Comparison of ENCODE assay signal across 8 cellular contexts in the genomic region with DNA sequence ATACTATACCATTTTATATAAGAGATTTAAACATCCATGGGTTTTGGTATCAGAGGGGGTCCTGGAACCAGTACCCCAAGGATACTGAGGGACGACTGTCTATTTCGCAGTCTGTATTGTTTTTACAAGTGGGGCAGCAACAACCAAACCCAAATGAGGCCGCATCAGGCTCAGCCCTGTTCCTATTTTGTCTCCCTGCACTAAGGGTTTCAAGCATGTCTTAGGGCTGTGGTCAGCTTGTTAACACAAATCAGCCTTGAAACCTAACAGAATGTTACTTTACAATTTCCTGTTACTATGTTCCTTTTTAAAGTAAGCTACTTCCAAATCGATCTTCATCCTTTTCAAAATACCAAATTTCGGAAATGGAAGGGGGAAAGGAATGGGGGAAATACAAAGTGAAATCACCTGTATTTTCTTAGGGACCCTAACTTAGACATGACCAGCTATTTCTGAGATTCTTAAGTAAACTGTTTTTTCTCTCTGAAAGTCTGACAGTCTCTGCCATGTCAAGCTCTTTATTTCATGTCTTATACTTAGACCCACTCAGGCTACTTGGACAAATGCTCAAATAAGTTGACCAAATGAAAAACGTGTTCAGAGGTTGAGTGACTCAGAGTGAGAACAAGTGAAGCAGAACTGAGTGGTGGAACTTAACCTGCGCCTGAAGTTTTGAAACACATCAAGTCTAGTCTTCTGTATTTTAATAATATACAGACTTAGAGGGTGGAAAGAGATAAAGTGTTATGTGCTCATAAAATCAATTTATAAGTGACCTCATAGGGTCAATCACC.
A peak's percentile ranks its signal among the peaks of the same experiment; 100 is the strongest.
DNase-seq lines count a peak whose midpoint lies in the region; ATAC-seq and TF ChIP-seq lines count a peak whose summit lies in the region.

No MANE protein-coding gene starts in this region.

- H3K27ac ChIP-seq in mammary epithelial cell (ENCODE audit: insufficient read depth, low read depth, low read length) = no peak overlapping the region

- no peaks in the 10 kb centered on the region for H3K9me3 ChIP-seq in mammary epithelial cell (replicated peaks; ENCODE audit: insufficient read depth, low read length)

- no peak for TF ChIP-seq CTCF in mammary epithelial cell (conservative IDR thresholded peaks at IDR 0.05 in 1 of 2, IDR thresholded peaks at IDR 0.05 in 1 of 2; ENCODE audit: extremely low read depth in 1 of 2, insufficient read depth in 1 of 2, low read depth in 1 of 2, low read length in 2 of 2)

- no peak overlapping the region for H3K4me3 ChIP-seq in mammary epithelial cell (replicated peaks in 1 of 3; ENCODE audit: insufficient read depth in 1 of 3, low read depth in 2 of 3, low read length in 3 of 3)

- H2AFZ ChIP-seq in mammary epithelial cell (ENCODE audit: low read depth, low read length) = no peak overlapping the region

- H3K4me1 ChIP-seq in mammary epithelial cell (ENCODE audit: insufficient read depth, low read length) = no peaks in the 10 kb centered on the region

- 92% methylated on average over 7 of the region's 7 CpGs for WGBS in mammary epithelial cell (ENCODE audit: low coverage, missing lambda C conversion rate)

- BruUV-seq in mammary epithelial cell (replicated peaks; lab: Mats Ljungman, UMichigan) = no TSS peak

- CTCF ChIA-PET in mammary epithelial cell (lab: Charles Lee; ENCODE audit: low non-redundant PET) = no interaction called here

- H3K9ac ChIP-seq in mammary epithelial cell (ENCODE audit: insufficient read depth, low read length) = no peak overlapping the region

- no peak overlapping the region for H3K4me2 ChIP-seq in mammary epithelial cell (ENCODE audit: insufficient read depth, low read depth, low read length)

- dilution Hi-C loops in mammary epithelial cell (cut with HindIII; ENCODE audit: low sequenced_read_pairs) = no loop called here

- peak; percentile 90 for ATAC-seq in GM18867 (IDR thresholded peaks at IDR 0.05; ENCODE audit: unreplicated experiment)
- peak; percentile 90 for ATAC-seq in HG02571 (IDR thresholded peaks at IDR 0.05; ENCODE audit: unreplicated experiment)

- in situ Hi-C loops in mammary epithelial cell (cut with MboI; ENCODE audit: low sequenced_read_pairs in 2 of 2) = loop anchor here in 1 of 2 donors (25.0 kb wide), 1 partner anchor 146 kb away; no protein-coding TSS in a partner anchor

- no peaks in the 10 kb centered on the region for H4K20me1 ChIP-seq in mammary epithelial cell (ENCODE audit: insufficient read depth, low read length)

- H3K79me2 ChIP-seq in mammary epithelial cell (ENCODE audit: insufficient read depth, low read length) = no peaks in the 10 kb centered on the region

- DNase-seq in MV-4-11 (lab: John Stamatoyannopoulos, UW) (peak; percentile 79), left kidney (ENCODE audit: low read depth, low spot score) (peak; percentile 32), NCI-H1417 (lab: John Stamatoyannopoulos, UW) (no peak), SHP77 treated with DMSO at 0.1 percent for 48 hours (lab: John Stamatoyannopoulos, UW) (no peak), mammary epithelial cell (no peak), dedifferentiated amniotic fluid mesenchymal stem cell (ENCODE audit: extremely low spot score) (no peak)

- intact Hi-C loops in mammary epithelial cell (cut with micrococcal nuclease) = no loop called here

- H3K27me3 ChIP-seq in mammary epithelial cell (ENCODE audit: insufficient read depth, low read length) = no peaks in the 10 kb centered on the region

- H3K36me3 ChIP-seq in mammary epithelial cell (ENCODE audit: insufficient read depth, low read length) = no peaks in the 10 kb centered on the region

Comparison
In these comparisons a context has a peak if more than half of its experiments do, and no peak if none do; other contexts are left out.
1. DNase-seq: peak in MV-4-11 (single experiment) and left kidney (single experiment); none in NCI-H1417 (0 of 3), SHP77 treated with DMSO at 0.1 percent for 48 hours (single experiment), mammary epithelial cell (single experiment) and dedifferentiated amniotic fluid mesenchymal stem cell (single experiment).